Comparison of ENCODE assay signal across 17 cellular contexts in the genomic region with DNA sequence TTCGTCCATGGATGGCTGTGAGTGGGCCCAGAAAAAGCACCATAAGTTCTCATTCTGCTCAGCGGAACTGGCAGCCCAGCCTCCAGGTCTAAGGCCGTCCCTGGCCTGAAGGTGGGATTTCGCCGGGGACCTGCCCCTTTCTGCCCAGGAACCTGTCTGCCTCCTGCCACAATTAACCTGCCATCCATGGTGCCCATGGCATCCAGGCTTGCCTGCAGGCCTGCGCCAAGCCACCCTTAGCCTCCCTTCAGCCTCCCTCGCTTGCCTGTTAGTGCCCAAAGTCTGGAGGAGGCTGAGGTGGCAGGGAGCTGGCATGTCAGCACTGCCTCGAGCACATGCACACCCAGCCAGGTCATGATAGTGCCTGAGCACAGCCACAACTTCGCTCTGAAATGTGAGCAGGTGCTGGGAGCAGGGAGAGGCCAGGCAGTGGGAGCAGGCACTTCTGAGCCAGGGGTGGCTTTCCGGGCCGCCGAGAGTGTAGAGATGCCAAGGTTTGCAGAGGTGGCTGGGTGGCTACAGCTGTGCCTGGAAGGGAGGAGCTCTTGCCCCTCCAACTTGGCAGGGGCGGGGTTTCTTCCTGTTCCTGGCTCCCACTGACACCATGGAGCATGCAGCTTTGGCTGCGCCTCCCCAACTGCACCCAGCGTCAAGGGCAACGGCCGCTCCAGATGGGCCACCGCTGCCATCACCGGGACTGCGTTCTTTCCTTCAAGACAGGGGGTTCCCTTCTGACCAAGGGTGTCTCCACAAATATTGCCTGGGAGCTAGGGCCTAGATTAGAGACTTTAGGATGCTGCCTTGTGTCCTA.
DNase-seq lines count a peak whose midpoint lies in the region; ATAC-seq, FAIRE-seq and TF ChIP-seq lines count a peak whose summit lies in the region.
"Had no signal": no experiment of that assay in that cellular context is flagged by ENCODE, and none has a peak within 500 bp of the region (broad histone marks: within the 10 kb centered on the region; RNA-seq: fewer than 3 reads in every experiment).

No MANE protein-coding gene starts in this region.

- H3K36me3 Mint-ChIP-seq in dendritic cell treated with granulocyte-macrophage colony-stimulating factor and Interleukin-4, amounts not matched to agents 40 ng/mL and 50 ng/mL, for 4 days (ENCODE audit: low read depth): no peaks in the 10 kb centered on the region
- H3K36me3 Mint-ChIP-seq: CD4-positive, alpha-beta memory T cell; IgD-negative memory B cell had no signal

- TF ChIP-seq POLR2A in sigmoid colon (IDR thresholded peaks at IDR 0.05): no peak

- intact Hi-C loops in dendritic cell treated with granulocyte-macrophage colony-stimulating factor and Interleukin-4, amounts not matched to agents 40 ng/mL and 50 ng/mL, for 4 days (cut with micrococcal nuclease): no loop called here
- intact Hi-C loops in kidney (cut with DNase I): no loop called here
- intact Hi-C loops in sigmoid colon (cut with DNase I): loop anchor here (10.0 kb wide), 1 partner anchor 1153 kb away; no protein-coding TSS in a partner anchor
- intact Hi-C loops in aorta (cut with DNase I): no loop called here

- FAIRE-seq in kidney (lab: Jason Lieb, UNC): no peak
- FAIRE-seq: A549, G401.6, GM12891 had no signal

- H3K4me3 ChIP-seq in kidney (ENCODE audit: low read length in 2 of 2): no peak overlapping the region
- H3K4me3 ChIP-seq in sigmoid colon: no peak overlapping the region
- H3K4me3 ChIP-seq in aorta (ENCODE audit: low read length in 2 of 2): no peak overlapping the region
- H3K4me3 ChIP-seq: A549 had no signal

- H3K9me3 Mint-ChIP-seq in dendritic cell treated with granulocyte-macrophage colony-stimulating factor and Interleukin-4, amounts not matched to agents 40 ng/mL and 50 ng/mL, for 4 days: no peaks in the 10 kb centered on the region

- no peaks in the 10 kb centered on the region for H3K27me3 ChIP-seq in sigmoid colon
- H3K27me3 ChIP-seq in aorta (ENCODE audit: control insufficient read depth in 1 of 2, insufficient read depth in 2 of 2, low read length in 1 of 2): no peaks in the 10 kb centered on the region
- H3K27me3 ChIP-seq: BE2C had no signal

- H3K4me3 Mint-ChIP-seq in dendritic cell treated with granulocyte-macrophage colony-stimulating factor and Interleukin-4, amounts not matched to agents 40 ng/mL and 50 ng/mL, for 4 days: no peak overlapping the region
- H3K4me3 Mint-ChIP-seq: CD4-positive, alpha-beta memory T cell; IgD-negative memory B cell had no signal

- H3K27ac ChIP-seq in kidney (ENCODE audit: low read depth in 2 of 2, low read length in 2 of 2): no peak overlapping the region
- no peak overlapping the region for H3K27ac ChIP-seq in sigmoid colon
- H3K27ac ChIP-seq in aorta (ENCODE audit: low read depth in 1 of 2, low read length in 2 of 2): no peak overlapping the region
- H3K27ac ChIP-seq: C4-2B had no signal

- DNase-seq in kidney (peak; percentile 41), sigmoid colon (peak; percentile 58), aorta (no peak), NCI-H2029 treated with DMSO at 0.1 percent for 48 hours (lab: John Stamatoyannopoulos, UW) (no peak)
- DNase-seq: BE2C; CD4-positive, alpha-beta memory T cell; DMS153; DMS79 treated with DMSO at 0.1 percent for 48 hours; EL had no signal

- no peak for TF ChIP-seq EP300 in sigmoid colon (IDR thresholded peaks at IDR 0.05)

- no peak overlapping the region for H3K9ac ChIP-seq in kidney (ENCODE audit: low read length in 2 of 2)

- ATAC-seq in aorta (ENCODE audit: low FRiP score) (peak; percentile 38), GM21619 (IDR thresholded peaks at IDR 0.05; ENCODE audit: unreplicated experiment) (no peak)
- ATAC-seq: HCT116 had no signal

- H3K9me3 ChIP-seq in kidney (ENCODE audit: control insufficient read depth in 1 of 2, low read length in 2 of 2) (no peaks in the 10 kb centered on the region), sigmoid colon (peaks cover 0 to 2% (median 0%) of the 10 kb centered on the region in 4 donors), aorta (ENCODE audit: control insufficient read depth, low read length) (no peaks in the 10 kb centered on the region)
- H3K9me3 ChIP-seq: A549, BE2C had no signal

- H3K27me3 Mint-ChIP-seq in dendritic cell treated with granulocyte-macrophage colony-stimulating factor and Interleukin-4, amounts not matched to agents 40 ng/mL and 50 ng/mL, for 4 days: peaks cover 1% of the 10 kb centered on the region
- H3K27me3 Mint-ChIP-seq: CD4-positive, alpha-beta memory T cell; IgD-negative memory B cell had no signal

- WGBS in sigmoid colon, 2 donors: 83 to 90% methylated on average over 20 of the region's 20 CpGs
- 91% methylated on average over 20 of the region's 20 CpGs for WGBS in aorta, 2 donors

- H3K27ac Mint-ChIP-seq in dendritic cell treated with granulocyte-macrophage colony-stimulating factor and Interleukin-4, amounts not matched to agents 40 ng/mL and 50 ng/mL, for 4 days: peak overlapping the region; percentile 28
- H3K27ac Mint-ChIP-seq: CD4-positive, alpha-beta memory T cell; IgD-negative memory B cell had no signal

- H3K36me3 ChIP-seq in kidney (ENCODE audit: control insufficient read depth in 1 of 2, insufficient read depth in 2 of 2, low read length in 2 of 2) (no peaks in the 10 kb centered on the region), sigmoid colon (no peaks in the 10 kb centered on the region), aorta (ENCODE audit: control insufficient read depth in 1 of 2, insufficient read depth in 2 of 2, low read length in 1 of 2) (no peaks in the 10 kb centered on the region)
- H3K36me3 ChIP-seq: BE2C had no signal

- H3K4me1 Mint-ChIP-seq in dendritic cell treated with granulocyte-macrophage colony-stimulating factor and Interleukin-4, amounts not matched to agents 40 ng/mL and 50 ng/mL, for 4 days (ENCODE audit: low read depth): peaks cover 16% of the 10 kb centered on the region
- H3K4me1 Mint-ChIP-seq: CD4-positive, alpha-beta memory T cell; IgD-negative memory B cell had no signal

- TF ChIP-seq CTCF in kidney (IDR thresholded peaks at IDR 0.05; ENCODE audit: borderline replicate concordance, extremely low read depth, insufficient read depth) (no peak), sigmoid colon (IDR thresholded peaks at IDR 0.05) (no peak)

- no peaks in the 10 kb centered on the region for H3K4me1 ChIP-seq in kidney (ENCODE audit: control insufficient read depth in 1 of 2, insufficient read depth in 1 of 2, low read depth in 1 of 2, low read length in 2 of 2)
- H3K4me1 ChIP-seq in sigmoid colon: no peaks in the 10 kb centered on the region
- H3K4me1 ChIP-seq in aorta (ENCODE audit: control insufficient read depth in 1 of 2, insufficient read depth in 2 of 2, low read length in 2 of 2): no peaks in the 10 kb centered on the region
- H3K4me1 ChIP-seq: A549, BE2C had no signal

Comparison
In these comparisons a context has a peak if more than half of its experiments do, and no peak if none do; other contexts are left out.
1. DNase-seq: peak in kidney (single experiment) and sigmoid colon (single experiment); none in aorta (0 of 2) and NCI-H2029 treated with DMSO at 0.1 percent for 48 hours (single experiment).